Comparison of ENCODE assay signal across 17 cellular contexts in genomic region chr15:83306561-83306960, GRCh38. TPM values are rescaled to one million over a fixed set of nuclear protein-coding genes. Genes with fewer than 3 reads are reported as not detected.
A peak's percentile ranks its signal among the peaks of the same experiment; 100 is the strongest.
DNase-seq lines count a peak whose midpoint lies in the region; ATAC-seq and TF ChIP-seq lines count a peak whose summit lies in the region.
"Had no signal": no experiment of that assay in that cellular context is flagged by ENCODE, and none has a peak within 500 bp of the region (broad histone marks: within the 10 kb centered on the region; RNA-seq: fewer than 3 reads in every experiment).

No MANE protein-coding gene starts in this region.

- H2AFZ ChIP-seq in GM23248: no peak overlapping the region
- no peak overlapping the region for H2AFZ ChIP-seq in hepatocyte

- H3K27me3 ChIP-seq in GM23248 (replicated peaks; ENCODE audit: insufficient read depth) (no peaks in the 10 kb centered on the region), RWPE2 (ENCODE audit: insufficient read depth, poor library complexity, severe bottlenecking) (no peaks in the 10 kb centered on the region), hepatocyte (no peaks in the 10 kb centered on the region)

- no peaks in the 10 kb centered on the region for H4K20me1 ChIP-seq in GM23248 (ENCODE audit: insufficient read depth)
- no peaks in the 10 kb centered on the region for H4K20me1 ChIP-seq in hepatocyte (ENCODE audit: insufficient read depth, poor library complexity, severe bottlenecking)

- ATAC-seq in RWPE2 (ENCODE audit: low read depth): no peak

- H3K9me2 ChIP-seq in GM23248 (ENCODE audit: insufficient read depth) (no peaks in the 10 kb centered on the region), hepatocyte (replicated peaks; ENCODE audit: insufficient read depth) (no peaks in the 10 kb centered on the region)

- no peak overlapping the region for H3K4me3 ChIP-seq in GM23248
- no peak overlapping the region for H3K4me3 ChIP-seq in RWPE2 (ENCODE audit: severe bottlenecking)
- no peak overlapping the region for H3K4me3 ChIP-seq in hepatocyte
- H3K4me3 ChIP-seq: HAP-1 had no signal

- H3K4me2 ChIP-seq in GM23248 (ENCODE audit: unreplicated experiment) (peak overlapping the region; percentile 16), hepatocyte (peak overlapping the region; percentile 62)

- H3F3A ChIP-seq in GM23248 (ENCODE audit: insufficient read depth): no peaks in the 10 kb centered on the region

- DNase-seq in GM23248 (no peak), RWPE2 (ENCODE audit: low spot score) (no peak), hepatocyte (ENCODE audit: low spot score) (no peak), progenitor cell of endocrine pancreas (ENCODE audit: low spot score, unreplicated experiment) (no peak), NCI-H345 (lab: John Stamatoyannopoulos, UW) (no peak), NCI-H2227 (lab: John Stamatoyannopoulos, UW; ENCODE audit: unreplicated experiment) (no peak), midbrain (lab: John Stamatoyannopoulos, UW) (no peak)
- no peak for DNase-seq in effector CD4-positive, alpha-beta T cell
- DNase-seq: ACHN, AML-193, DMS153, Karpas-422, MM.1S, NCI-H1105, NCI-H1694 had no signal

- H3K4me1 ChIP-seq in GM23248 (ENCODE audit: insufficient read depth) (peaks cover 15% of the 10 kb centered on the region), RWPE2 (ENCODE audit: insufficient read depth, poor library complexity, severe bottlenecking) (peaks cover 51% of the 10 kb centered on the region), hepatocyte (ENCODE audit: insufficient read depth) (peaks cover 18% of the 10 kb centered on the region)

- 60 to 64% methylated on average over 3 of the region's 3 CpGs for WGBS in GM23248 (ENCODE audit: low coverage in 1 of 2, low lambda C conversion rate in 2 of 2, missing lambda C conversion rate in 2 of 2), 2 experiments
- 53% methylated on average over 3 of the region's 3 CpGs for WGBS in hepatocyte (ENCODE audit: low lambda C conversion rate, missing lambda C conversion rate)

- no peak overlapping the region for H3K9ac ChIP-seq in GM23248

- H3K9me3 ChIP-seq in GM23248 (ENCODE audit: low read depth): no peaks in the 10 kb centered on the region
- no peaks in the 10 kb centered on the region for H3K9me3 ChIP-seq in RWPE2 (ENCODE audit: severe bottlenecking)
- H3K9me3 ChIP-seq in hepatocyte (ENCODE audit: low read depth): no peaks in the 10 kb centered on the region
- H3K9me3 ChIP-seq: HAP-1 had no signal

- H3K4me3 Mint-ChIP-seq in progenitor cell of endocrine pancreas (ENCODE audit: low read depth): no peak overlapping the region
- H3K4me3 Mint-ChIP-seq: CD14-positive monocyte had no signal

- H3K36me3 ChIP-seq in GM23248 (ENCODE audit: low read depth) (no peaks in the 10 kb centered on the region), RWPE2 (ENCODE audit: low read depth) (no peaks in the 10 kb centered on the region), hepatocyte (replicated peaks; ENCODE audit: insufficient read depth, low read depth) (no peaks in the 10 kb centered on the region)
- H3K36me3 ChIP-seq: HAP-1 had no signal

- in situ Hi-C loops in GM23248 (cut with MboI): no loop called here

- no peaks in the 10 kb centered on the region for H3K36me3 Mint-ChIP-seq in progenitor cell of endocrine pancreas (ENCODE audit: insufficient read depth)
- H3K36me3 Mint-ChIP-seq: CD14-positive monocyte had no signal

- H3K79me2 ChIP-seq in GM23248 (ENCODE audit: insufficient read depth) (no peaks in the 10 kb centered on the region), hepatocyte (no peaks in the 10 kb centered on the region)

- H3K27me3 Mint-ChIP-seq in progenitor cell of endocrine pancreas: no peaks in the 10 kb centered on the region

- peak overlapping the region; percentile 95 for H3K27ac Mint-ChIP-seq in progenitor cell of endocrine pancreas
- H3K27ac Mint-ChIP-seq: CD14-positive monocyte had no signal

- H3K4me1 Mint-ChIP-seq in progenitor cell of endocrine pancreas (ENCODE audit: low read depth): peaks cover 37% of the 10 kb centered on the region
- H3K4me1 Mint-ChIP-seq: CD14-positive monocyte had no signal

- no peak overlapping the region for H3K27ac ChIP-seq in GM23248
- H3K27ac ChIP-seq in RWPE2 (ENCODE audit: poor library complexity, severe bottlenecking): peak overlapping the region; percentile 97
- peak overlapping the region; percentile 39 for H3K27ac ChIP-seq in hepatocyte

- H3K9me3 Mint-ChIP-seq in progenitor cell of endocrine pancreas (ENCODE audit: low read depth): peaks cover 3% of the 10 kb centered on the region

- TF ChIP-seq CTCF in RWPE2 (IDR thresholded peaks at IDR 0.05; ENCODE audit: poor library complexity, severe bottlenecking) (no peak), hepatocyte (IDR thresholded peaks at IDR 0.05; ENCODE audit: poor library complexity) (no peak), progenitor cell of endocrine pancreas (IDR thresholded peaks at IDR 0.05; ENCODE audit: unreplicated experiment) (no peak)

RNA-seq across cellular contexts. Expression of gene BNC1, which starts 22.1 kb away (rescaled TPM):
- total RNA-seq in GM23248 (2014; rRNA removed; shearing (Covaris generic)): 7.5 and 8.7 TPM in 2 replicates
- 4.1 and 4.3 TPM in 2 replicates for polyA plus RNA-seq in GM23248 (2016; fragmentation: Nextera tagmentation; extraction: Ambion mirVana)
- 13.5 and 24.3 TPM in 2 replicates for total RNA-seq in hepatocyte
- polyA plus RNA-seq in hepatocyte: 22.1 and 23.1 TPM in 2 replicates
- 0.58 and 0.67 TPM in 2 replicates for total RNA-seq in progenitor cell of endocrine pancreas
- polyA plus RNA-seq: CD14-positive monocyte had no signal
